ENCODE assay signal across 1 cellular context in the genomic region with DNA sequence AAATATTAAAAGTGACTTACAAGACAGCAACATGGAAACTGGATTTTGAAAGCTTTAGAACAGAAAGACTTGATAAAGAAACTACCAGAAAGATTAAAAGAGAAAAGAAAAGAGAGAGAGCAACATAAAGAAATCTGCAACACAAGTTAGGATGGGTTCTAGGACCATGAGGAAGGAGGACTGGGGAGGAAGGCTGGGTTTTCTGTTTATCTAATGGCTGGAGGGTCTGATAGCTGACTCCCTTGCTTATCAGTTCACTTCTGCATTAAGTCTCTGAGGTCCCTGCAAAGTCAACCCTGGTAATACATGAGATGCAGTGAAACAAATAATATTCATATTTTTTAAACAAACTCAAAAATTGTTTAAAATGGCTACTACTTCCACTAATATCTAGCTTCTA.
TF ChIP-seq lines count a peak whose summit lies in the region.

No MANE protein-coding gene starts in this region.

TF ChIP-seq in K562, 482 proteins besides CTCF, POLR2A, EP300 and RAD21 (continued from another document and continues in another):
- TF ChIP-seq, protein P1, sequence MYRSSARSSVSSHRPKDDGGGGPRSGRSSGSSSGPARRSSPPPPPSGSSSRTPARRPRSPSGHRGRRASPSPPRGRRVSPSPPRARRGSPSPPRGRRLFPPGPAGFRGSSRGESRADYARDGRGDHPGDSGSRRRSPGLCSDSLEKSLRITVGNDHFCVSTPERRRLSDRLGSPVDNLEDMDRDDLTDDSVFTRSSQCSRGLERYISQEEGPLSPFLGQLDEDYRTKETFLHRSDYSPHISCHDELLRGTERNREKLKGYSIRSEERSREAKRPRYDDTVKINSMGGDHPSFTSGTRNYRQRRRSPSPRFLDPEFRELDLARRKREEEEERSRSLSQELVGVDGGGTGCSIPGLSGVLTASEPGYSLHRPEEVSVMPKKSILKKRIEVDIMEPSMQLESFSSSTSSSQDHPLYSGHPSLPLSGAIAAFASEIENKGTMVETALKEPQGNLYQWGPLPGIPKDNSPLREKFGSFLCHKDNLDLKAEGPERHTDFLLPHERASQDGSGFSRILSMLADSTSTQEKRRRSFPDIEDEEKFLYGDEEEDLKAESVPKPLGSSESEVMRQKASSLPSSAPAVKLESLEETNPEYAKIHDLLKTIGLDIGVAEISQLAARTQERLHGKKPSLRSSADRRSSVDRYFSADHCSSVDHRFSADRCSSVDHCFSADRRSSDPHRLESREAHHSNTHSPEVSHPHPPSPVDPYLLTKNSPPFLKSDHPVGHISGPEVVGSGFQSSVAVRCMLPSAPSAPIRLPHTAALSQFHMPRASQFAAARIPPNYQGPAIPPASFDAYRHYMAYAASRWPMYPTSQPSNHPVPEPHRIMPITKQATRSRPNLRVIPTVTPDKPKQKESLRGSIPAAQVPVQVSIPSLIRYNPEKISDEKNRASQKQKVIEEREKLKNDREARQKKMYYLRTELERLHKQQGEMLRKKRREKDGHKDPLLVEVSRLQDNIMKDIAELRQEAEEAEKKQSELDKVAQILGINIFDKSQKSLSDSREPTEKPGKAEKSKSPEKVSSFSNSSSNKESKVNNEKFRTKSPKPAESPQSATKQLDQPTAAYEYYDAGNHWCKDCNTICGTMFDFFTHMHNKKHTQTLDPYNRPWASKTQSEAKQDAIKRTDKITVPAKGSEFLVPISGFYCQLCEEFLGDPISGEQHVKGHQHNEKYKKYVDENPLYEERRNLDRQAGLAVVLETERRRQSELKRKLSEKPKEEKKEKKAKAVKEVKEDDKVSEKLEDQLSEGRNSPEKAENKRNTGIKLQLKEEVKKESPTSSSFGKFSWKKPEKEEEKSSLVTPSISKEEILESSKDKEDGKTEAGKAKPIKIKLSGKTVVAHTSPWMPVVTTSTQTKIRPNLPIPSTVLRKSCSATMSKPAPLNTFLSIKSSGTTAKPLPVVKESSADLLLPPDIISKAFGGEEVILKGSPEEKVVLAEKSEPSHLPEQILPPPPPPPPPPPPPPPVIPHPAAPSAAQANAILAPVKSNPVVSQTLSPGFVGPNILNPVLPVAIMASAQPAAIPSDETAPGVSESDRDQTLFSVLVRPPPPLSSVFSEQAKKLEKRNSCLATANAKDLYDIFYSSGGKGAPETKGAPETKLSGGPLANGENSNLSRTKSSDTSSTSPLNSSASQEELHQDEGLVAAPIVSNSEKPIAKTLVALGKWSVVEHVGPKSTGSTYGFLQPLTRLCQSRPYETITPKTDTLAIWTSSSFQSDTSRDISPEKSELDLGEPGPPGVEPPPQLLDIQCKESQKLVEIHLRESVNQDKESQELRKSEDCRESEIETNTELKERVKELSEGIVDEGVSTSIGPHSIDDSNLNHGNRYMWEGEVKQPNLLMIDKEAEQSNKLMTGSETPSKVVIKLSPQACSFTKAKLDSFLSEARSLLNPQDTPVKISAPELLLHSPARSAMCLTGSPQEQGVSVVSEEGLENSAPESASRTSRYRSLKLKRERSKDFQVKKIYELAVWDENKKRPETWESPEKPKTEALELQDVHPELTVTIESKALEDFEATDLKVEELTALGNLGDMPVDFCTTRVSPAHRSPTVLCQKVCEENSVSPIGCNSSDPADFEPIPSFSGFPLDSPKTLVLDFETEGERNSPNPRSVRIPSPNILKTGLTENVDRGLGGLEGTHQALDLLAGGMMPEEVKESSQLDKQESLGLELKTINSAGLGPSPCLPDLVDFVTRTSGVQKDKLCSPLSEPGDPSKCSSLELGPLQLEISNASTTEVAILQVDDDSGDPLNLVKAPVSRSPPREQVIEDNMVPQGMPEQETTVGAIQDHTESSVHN (IDR thresholded peaks at IDR 0.05; ENCODE audit: borderline replicate concordance in 1 of 2, low read depth in 1 of 2): no peak
- TF ChIP-seq PRMT5 (CRISPR knock-in tag; IDR thresholded peaks at IDR 0.05): no peak
- TF ChIP-seq ELF2 (CRISPR knock-in tag; IDR thresholded peaks at IDR 0.05): no peak
- no peak for TF ChIP-seq GABPB2 (CRISPR knock-in tag; conservative IDR thresholded peaks at IDR 0.05)
- no peak for TF ChIP-seq ZNF408 (CRISPR knock-in tag; IDR thresholded peaks at IDR 0.05; ENCODE audit: low read depth)
- TF ChIP-seq ZNF444 (CRISPR knock-in tag; IDR thresholded peaks at IDR 0.05): no peak
- TF ChIP-seq SAFB2 (IDR thresholded peaks at IDR 0.05; ENCODE audit: borderline replicate concordance, low read depth, low read length, severe bottlenecking): no peak
- TF ChIP-seq, protein P2, sequence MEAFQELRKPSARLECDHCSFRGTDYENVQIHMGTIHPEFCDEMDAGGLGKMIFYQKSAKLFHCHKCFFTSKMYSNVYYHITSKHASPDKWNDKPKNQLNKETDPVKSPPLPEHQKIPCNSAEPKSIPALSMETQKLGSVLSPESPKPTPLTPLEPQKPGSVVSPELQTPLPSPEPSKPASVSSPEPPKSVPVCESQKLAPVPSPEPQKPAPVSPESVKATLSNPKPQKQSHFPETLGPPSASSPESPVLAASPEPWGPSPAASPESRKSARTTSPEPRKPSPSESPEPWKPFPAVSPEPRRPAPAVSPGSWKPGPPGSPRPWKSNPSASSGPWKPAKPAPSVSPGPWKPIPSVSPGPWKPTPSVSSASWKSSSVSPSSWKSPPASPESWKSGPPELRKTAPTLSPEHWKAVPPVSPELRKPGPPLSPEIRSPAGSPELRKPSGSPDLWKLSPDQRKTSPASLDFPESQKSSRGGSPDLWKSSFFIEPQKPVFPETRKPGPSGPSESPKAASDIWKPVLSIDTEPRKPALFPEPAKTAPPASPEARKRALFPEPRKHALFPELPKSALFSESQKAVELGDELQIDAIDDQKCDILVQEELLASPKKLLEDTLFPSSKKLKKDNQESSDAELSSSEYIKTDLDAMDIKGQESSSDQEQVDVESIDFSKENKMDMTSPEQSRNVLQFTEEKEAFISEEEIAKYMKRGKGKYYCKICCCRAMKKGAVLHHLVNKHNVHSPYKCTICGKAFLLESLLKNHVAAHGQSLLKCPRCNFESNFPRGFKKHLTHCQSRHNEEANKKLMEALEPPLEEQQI (IDR thresholded peaks at IDR 0.05): 0 out of 2 replicates have a peak, but pooled peaks have one; percentile 43
- TF ChIP-seq, protein P3, sequence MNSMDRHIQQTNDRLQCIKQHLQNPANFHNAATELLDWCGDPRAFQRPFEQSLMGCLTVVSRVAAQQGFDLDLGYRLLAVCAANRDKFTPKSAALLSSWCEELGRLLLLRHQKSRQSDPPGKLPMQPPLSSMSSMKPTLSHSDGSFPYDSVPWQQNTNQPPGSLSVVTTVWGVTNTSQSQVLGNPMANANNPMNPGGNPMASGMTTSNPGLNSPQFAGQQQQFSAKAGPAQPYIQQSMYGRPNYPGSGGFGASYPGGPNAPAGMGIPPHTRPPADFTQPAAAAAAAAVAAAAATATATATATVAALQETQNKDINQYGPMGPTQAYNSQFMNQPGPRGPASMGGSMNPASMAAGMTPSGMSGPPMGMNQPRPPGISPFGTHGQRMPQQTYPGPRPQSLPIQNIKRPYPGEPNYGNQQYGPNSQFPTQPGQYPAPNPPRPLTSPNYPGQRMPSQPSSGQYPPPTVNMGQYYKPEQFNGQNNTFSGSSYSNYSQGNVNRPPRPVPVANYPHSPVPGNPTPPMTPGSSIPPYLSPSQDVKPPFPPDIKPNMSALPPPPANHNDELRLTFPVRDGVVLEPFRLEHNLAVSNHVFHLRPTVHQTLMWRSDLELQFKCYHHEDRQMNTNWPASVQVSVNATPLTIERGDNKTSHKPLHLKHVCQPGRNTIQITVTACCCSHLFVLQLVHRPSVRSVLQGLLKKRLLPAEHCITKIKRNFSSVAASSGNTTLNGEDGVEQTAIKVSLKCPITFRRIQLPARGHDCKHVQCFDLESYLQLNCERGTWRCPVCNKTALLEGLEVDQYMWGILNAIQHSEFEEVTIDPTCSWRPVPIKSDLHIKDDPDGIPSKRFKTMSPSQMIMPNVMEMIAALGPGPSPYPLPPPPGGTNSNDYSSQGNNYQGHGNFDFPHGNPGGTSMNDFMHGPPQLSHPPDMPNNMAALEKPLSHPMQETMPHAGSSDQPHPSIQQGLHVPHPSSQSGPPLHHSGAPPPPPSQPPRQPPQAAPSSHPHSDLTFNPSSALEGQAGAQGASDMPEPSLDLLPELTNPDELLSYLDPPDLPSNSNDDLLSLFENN (IDR thresholded peaks at IDR 0.05; ENCODE audit: low read depth in 2 of 2, low read length in 2 of 2): no peak
- TF ChIP-seq SPI1 (IDR thresholded peaks at IDR 0.05; ENCODE audit: borderline replicate concordance, low read depth, low read length): peak; percentile 25; the same call in 1 of the 2 replicates
- TF ChIP-seq NFE2L1 (tag; IDR thresholded peaks at IDR 0.05; ENCODE audit: borderline replicate concordance, low read depth): no peak
- no peak for TF ChIP-seq RBM22 (IDR thresholded peaks at IDR 0.05; ENCODE audit: low read depth, low read length, poor library complexity, severe bottlenecking)
- TF ChIP-seq, protein P4, sequence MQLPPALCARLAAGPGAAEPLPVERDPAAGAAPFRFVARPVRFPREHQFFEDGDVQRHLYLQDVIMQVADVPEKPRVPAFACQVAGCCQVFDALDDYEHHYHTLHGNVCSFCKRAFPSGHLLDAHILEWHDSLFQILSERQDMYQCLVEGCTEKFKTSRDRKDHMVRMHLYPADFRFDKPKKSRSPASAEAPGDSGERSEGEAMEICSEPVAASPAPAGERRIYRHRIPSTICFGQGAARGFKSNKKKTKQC (CRISPR knock-in tag; IDR thresholded peaks at IDR 0.05): no peak
- TF ChIP-seq CEBPB (tag; IDR thresholded peaks at IDR 0.05): no peak
- TF ChIP-seq TAL1 (IDR thresholded peaks at IDR 0.05): peak; percentile 56
- TF ChIP-seq, protein P5, sequence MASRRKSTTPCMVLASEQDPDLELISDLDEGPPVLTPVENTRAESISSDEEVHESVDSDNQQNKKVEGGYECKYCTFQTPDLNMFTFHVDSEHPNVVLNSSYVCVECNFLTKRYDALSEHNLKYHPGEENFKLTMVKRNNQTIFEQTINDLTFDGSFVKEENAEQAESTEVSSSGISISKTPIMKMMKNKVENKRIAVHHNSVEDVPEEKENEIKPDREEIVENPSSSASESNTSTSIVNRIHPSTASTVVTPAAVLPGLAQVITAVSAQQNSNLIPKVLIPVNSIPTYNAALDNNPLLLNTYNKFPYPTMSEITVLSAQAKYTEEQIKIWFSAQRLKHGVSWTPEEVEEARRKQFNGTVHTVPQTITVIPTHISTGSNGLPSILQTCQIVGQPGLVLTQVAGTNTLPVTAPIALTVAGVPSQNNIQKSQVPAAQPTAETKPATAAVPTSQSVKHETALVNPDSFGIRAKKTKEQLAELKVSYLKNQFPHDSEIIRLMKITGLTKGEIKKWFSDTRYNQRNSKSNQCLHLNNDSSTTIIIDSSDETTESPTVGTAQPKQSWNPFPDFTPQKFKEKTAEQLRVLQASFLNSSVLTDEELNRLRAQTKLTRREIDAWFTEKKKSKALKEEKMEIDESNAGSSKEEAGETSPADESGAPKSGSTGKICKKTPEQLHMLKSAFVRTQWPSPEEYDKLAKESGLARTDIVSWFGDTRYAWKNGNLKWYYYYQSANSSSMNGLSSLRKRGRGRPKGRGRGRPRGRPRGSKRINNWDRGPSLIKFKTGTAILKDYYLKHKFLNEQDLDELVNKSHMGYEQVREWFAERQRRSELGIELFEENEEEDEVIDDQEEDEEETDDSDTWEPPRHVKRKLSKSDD (conservative IDR thresholded peaks at IDR 0.05; ENCODE audit: low read length): no peak
- TF ChIP-seq ZNF165 (CRISPR knock-in tag; IDR thresholded peaks at IDR 0.05; ENCODE audit: borderline replicate concordance): no peak
- TF ChIP-seq GTF2A2 (tag; IDR thresholded peaks at IDR 0.05): no peak
- peak; percentile 72 for TF ChIP-seq DPF2 (IDR thresholded peaks at IDR 0.05)
- no peak for TF ChIP-seq ZNF584 (CRISPR knock-in tag; IDR thresholded peaks at IDR 0.05; ENCODE audit: low read depth)
- TF ChIP-seq FOXK1 (CRISPR knock-in tag; IDR thresholded peaks at IDR 0.05; ENCODE audit: borderline replicate concordance): no peak
- no peak for TF ChIP-seq MXI1 (IDR thresholded peaks at IDR 0.05; ENCODE audit: low read depth, low read length)
- TF ChIP-seq HNRNPLL (IDR thresholded peaks at IDR 0.05; ENCODE audit: low read depth, low read length, poor library complexity, severe bottlenecking): no peak
- TF ChIP-seq ATF7 (IDR thresholded peaks at IDR 0.05): no peak
- TF ChIP-seq, protein P6, sequence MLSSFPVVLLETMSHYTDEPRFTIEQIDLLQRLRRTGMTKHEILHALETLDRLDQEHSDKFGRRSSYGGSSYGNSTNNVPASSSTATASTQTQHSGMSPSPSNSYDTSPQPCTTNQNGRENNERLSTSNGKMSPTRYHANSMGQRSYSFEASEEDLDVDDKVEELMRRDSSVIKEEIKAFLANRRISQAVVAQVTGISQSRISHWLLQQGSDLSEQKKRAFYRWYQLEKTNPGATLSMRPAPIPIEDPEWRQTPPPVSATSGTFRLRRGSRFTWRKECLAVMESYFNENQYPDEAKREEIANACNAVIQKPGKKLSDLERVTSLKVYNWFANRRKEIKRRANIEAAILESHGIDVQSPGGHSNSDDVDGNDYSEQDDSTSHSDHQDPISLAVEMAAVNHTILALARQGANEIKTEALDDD (IDR thresholded peaks at IDR 0.05): peak; percentile 43; the same call in 1 of the 2 replicates
- TF ChIP-seq NCOA6 (IDR thresholded peaks at IDR 0.05): no peak
- no peak for TF ChIP-seq IRF2 (CRISPR knock-in tag; IDR thresholded peaks at IDR 0.05)
- TF ChIP-seq ZFPM2 (CRISPR knock-in tag; IDR thresholded peaks at IDR 0.05): no peak
- TF ChIP-seq NCOR1 (IDR thresholded peaks at IDR 0.05): peak; percentile 42; the same call in 1 of the 2 replicates
- TF ChIP-seq RFX7 (CRISPR knock-in tag; IDR thresholded peaks at IDR 0.05): no peak
- TF ChIP-seq PHF8 (IDR thresholded peaks at IDR 0.05; ENCODE audit: borderline replicate concordance, low read length): no peak
- TF ChIP-seq RCOR1 (IDR thresholded peaks at IDR 0.05; ENCODE audit: borderline replicate concordance in 1 of 2, low read depth in 2 of 2, low read length in 2 of 2): peak in 1 of 2 experiments; percentile 31; a peak in 1 of 4 replicates
- TF ChIP-seq ARNT (IDR thresholded peaks at IDR 0.05): no peak
- TF ChIP-seq LCOR (CRISPR knock-in tag; IDR thresholded peaks at IDR 0.05): no peak
- TF ChIP-seq ZNF79 (CRISPR knock-in tag; IDR thresholded peaks at IDR 0.05; ENCODE audit: low read depth): no peak
- TF ChIP-seq ZNF436 (CRISPR knock-in tag; IDR thresholded peaks at IDR 0.05): no peak
- TF ChIP-seq FOS (IDR thresholded peaks at IDR 0.05; ENCODE audit: extremely low read depth, insufficient read length): no peak
- TF ChIP-seq, protein P7, sequence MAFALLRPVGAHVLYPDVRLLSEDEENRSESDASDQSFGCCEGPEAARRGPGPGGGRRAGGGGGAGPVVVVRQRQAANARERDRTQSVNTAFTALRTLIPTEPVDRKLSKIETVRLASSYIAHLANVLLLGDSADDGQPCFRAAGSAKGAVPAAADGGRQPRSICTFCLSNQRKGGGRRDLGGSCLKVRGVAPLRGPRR (CRISPR knock-in tag; IDR thresholded peaks at IDR 0.05): no peak
- TF ChIP-seq PHF21A (IDR thresholded peaks at IDR 0.05; ENCODE audit: borderline replicate concordance, low read depth): no peak
- no peak for TF ChIP-seq ZNF780A (CRISPR knock-in tag; IDR thresholded peaks at IDR 0.05)
- no peak for TF ChIP-seq RHOXF2B (CRISPR knock-in tag; conservative IDR thresholded peaks at IDR 0.05)
- TF ChIP-seq, protein P8, sequence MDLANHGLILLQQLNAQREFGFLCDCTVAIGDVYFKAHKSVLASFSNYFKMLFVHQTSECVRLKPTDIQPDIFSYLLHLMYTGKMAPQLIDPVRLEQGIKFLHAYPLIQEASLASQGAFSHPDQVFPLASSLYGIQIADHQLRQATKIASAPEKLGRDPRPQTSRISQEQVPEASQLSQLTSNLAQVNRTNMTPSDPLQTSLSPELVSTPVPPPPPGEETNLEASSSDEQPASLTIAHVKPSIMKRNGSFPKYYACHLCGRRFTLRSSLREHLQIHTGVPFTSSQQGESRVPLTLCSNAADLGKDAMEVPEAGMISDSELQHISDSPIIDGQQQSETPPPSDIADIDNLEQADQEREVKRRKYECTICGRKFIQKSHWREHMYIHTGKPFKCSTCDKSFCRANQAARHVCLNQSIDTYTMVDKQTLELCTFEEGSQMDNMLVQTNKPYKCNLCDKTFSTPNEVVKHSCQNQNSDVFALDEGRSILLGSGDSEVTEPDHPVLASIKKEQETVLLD (IDR thresholded peaks at IDR 0.05): no peak
- no peak for TF ChIP-seq TRIM24 (IDR thresholded peaks at IDR 0.05)
